1 cellular context compared by ENCODE assay signal in genomic region chr2:30978044-30978443, GRCh38.
TF ChIP-seq lines count a peak whose summit lies in the region.

No MANE protein-coding gene starts in this region.

TF ChIP-seq in GM23338, 12 proteins besides CTCF, POLR2A, EP300 and RAD21 (continued from another document):
- TF ChIP-seq REST (IDR thresholded peaks at IDR 0.05; ENCODE audit: unreplicated experiment), result no peak
- TF ChIP-seq EZH2 (IDR thresholded peaks at IDR 0.05; ENCODE audit: low read depth, unreplicated experiment), result no peak
- TF ChIP-seq POLR2AphosphoS5 (IDR thresholded peaks at IDR 0.05; ENCODE audit: low read depth), result no peak
- TF ChIP-seq JUNB (IDR thresholded peaks at IDR 0.05; ENCODE audit: unreplicated experiment), result no peak
- TF ChIP-seq ZNF462 (CRISPR knock-in tag; IDR thresholded peaks at IDR 0.05), result no peak
- no peak for TF ChIP-seq CREB1 (CRISPR knock-in tag; IDR thresholded peaks at IDR 0.05; ENCODE audit: low read depth)
- no peak for TF ChIP-seq NANOG (IDR thresholded peaks at IDR 0.05; ENCODE audit: borderline replicate concordance)
- no peak for TF ChIP-seq ZNF331 (CRISPR knock-in tag; IDR thresholded peaks at IDR 0.05; ENCODE audit: low read depth)
